8 cellular contexts compared by ENCODE assay signal in genomic region chr2:85419009-85419711, GRCh38. TPM values are rescaled to one million over a fixed set of nuclear protein-coding genes. Genes with fewer than 3 reads are reported as not detected.
DNase-seq lines count a peak whose midpoint lies in the region; ATAC-seq and TF ChIP-seq lines count a peak whose summit lies in the region.

No MANE protein-coding gene starts in this region.

- H3K27ac Mint-ChIP-seq in Caco-2 (ENCODE audit: unreplicated experiment) (peak overlapping the region; percentile 92), nephron progenitor cell (peak overlapping the region; percentile 45)

- H3K4me3 ChIP-seq in Caco-2 (ENCODE audit: low read depth, low read length) (peak overlapping the region; percentile 84), LNCaP clone FGC (ENCODE audit: low read depth, low read length) (peak overlapping the region; percentile 67), ectodermal cell (ENCODE audit: insufficient read depth, low read depth, low read length) (peak overlapping the region; percentile 51)

- POLR2A ChIA-PET in Caco-2 (lab: Charles Lee): interaction anchor here (0.6 to 4.5 kb wide), 11 partner anchors 12 to 197 kb away, joined by 3 to 73 read pairs (median 5); partner anchors contain the start of genes ELMOD3, MAT2A, RETSAT and TGOLN2

- H3K9me3 Mint-ChIP-seq in Caco-2 (ENCODE audit: unreplicated experiment) (no peaks in the 10 kb centered on the region), nephron progenitor cell (no peaks in the 10 kb centered on the region)

- H3K27me3 Mint-ChIP-seq in Caco-2 (ENCODE audit: insufficient read depth, unreplicated experiment): no peaks in the 10 kb centered on the region
- H3K27me3 Mint-ChIP-seq in nephron progenitor cell (ENCODE audit: low read depth, poor library complexity): peaks cover 10% of the 10 kb centered on the region

- no peaks in the 10 kb centered on the region for H3K36me3 ChIP-seq in Caco-2 (ENCODE audit: control insufficient read depth, insufficient read depth, low read length)
- H3K36me3 ChIP-seq in ectodermal cell (ENCODE audit: control insufficient read depth, insufficient read depth, low read length): no peaks in the 10 kb centered on the region

- H3K36me3 Mint-ChIP-seq in Caco-2 (ENCODE audit: insufficient read depth, unreplicated experiment) (peaks cover 12% of the 10 kb centered on the region), nephron progenitor cell (ENCODE audit: low read depth) (no peaks in the 10 kb centered on the region)

- H3K27ac ChIP-seq in ectodermal cell (ENCODE audit: insufficient read depth, low read depth, low read length, poor library complexity, severe bottlenecking): peak overlapping the region; percentile 58

- BruUV-seq in Caco-2 (replicated peaks; lab: Mats Ljungman, UMichigan): TSS peak; percentile 78

- peaks cover 47% of the 10 kb centered on the region for H3K4me1 ChIP-seq in Caco-2
- peaks cover 7% of the 10 kb centered on the region for H3K4me1 ChIP-seq in ectodermal cell (ENCODE audit: control insufficient read depth, insufficient read depth, low read length)

- TF ChIP-seq CTCF in Caco-2 (IDR thresholded peaks at IDR 0.05; ENCODE audit: insufficient read depth in 1 of 2, low read depth in 1 of 2, low read length in 1 of 2, severe bottlenecking in 1 of 2, unreplicated experiment in 1 of 2): no peak
- no peak for TF ChIP-seq CTCF in LNCaP clone FGC (IDR thresholded peaks at IDR 0.05; ENCODE audit: control insufficient read depth, extremely low read depth, insufficient read depth)
- TF ChIP-seq CTCF in nephron progenitor cell (IDR thresholded peaks at IDR 0.05): no peak

- H3K27me3 ChIP-seq in Caco-2 (replicated peaks; ENCODE audit: control insufficient read depth, insufficient read depth, low read length): no peaks in the 10 kb centered on the region
- peaks cover 3% of the 10 kb centered on the region for H3K27me3 ChIP-seq in ectodermal cell (ENCODE audit: control insufficient read depth, insufficient read depth, low read length, poor library complexity, severe bottlenecking)

- CTCF ChIA-PET in Caco-2 (lab: Charles Lee): interaction anchor here (0.9 to 5.3 kb wide), 3 partner anchors 52 to 133 kb away, joined by 3 to 67 read pairs (median 15); partner anchors contain the start of gene MAT2A

- no peak for DNase-seq in Caco-2
- no peak for DNase-seq in LNCaP clone FGC (ENCODE audit: low read depth)
- no peak for DNase-seq in nephron progenitor cell
- DNase-seq in foreskin melanocyte: no peak
- DNase-seq in GF-D8 (lab: John Stamatoyannopoulos, UW): no peak
- no peak for DNase-seq in D341Med (ENCODE audit: low spot score)

- WGBS in ectodermal cell, 2 experiments: 84 to 85% methylated on average over 17 of the region's 17 CpGs

- H3K4me3 Mint-ChIP-seq in Caco-2 (ENCODE audit: unreplicated experiment) (peak overlapping the region; percentile 80), nephron progenitor cell (peak overlapping the region; percentile 91)

- H3K4me1 Mint-ChIP-seq in Caco-2 (ENCODE audit: low read depth, unreplicated experiment): peaks cover 35% of the 10 kb centered on the region
- peaks cover 47% of the 10 kb centered on the region for H3K4me1 Mint-ChIP-seq in nephron progenitor cell

- H3K9me3 ChIP-seq in Caco-2: no peaks in the 10 kb centered on the region
- H3K9me3 ChIP-seq in ectodermal cell (ENCODE audit: control insufficient read depth, low read length): no peaks in the 10 kb centered on the region

- intact Hi-C loops in Caco-2 (cut with micrococcal nuclease; ENCODE audit: unreplicated experiment): loop anchor here (10.0 kb wide), 1 partner anchor 354 kb away; no protein-coding TSS in a partner anchor

- no peak for ATAC-seq in HG03045 (IDR thresholded peaks at IDR 0.05; ENCODE audit: unreplicated experiment)

RNA-seq across cellular contexts. Expression of gene SH2D6, which starts 0.6 kb away (rescaled TPM):
- 0.51 and 0.88 TPM in 2 replicates for total RNA-seq in Caco-2 (2022)
- not detected for polyA plus RNA-seq in ectodermal cell (2013, experiment 1 of 4)
- not detected for polyA plus RNA-seq in ectodermal cell (2013, experiment 2 of 4)
- not detected for polyA plus RNA-seq in ectodermal cell (2013, experiment 3 of 4)
- not detected for polyA plus RNA-seq in ectodermal cell (2013, experiment 4 of 4)

RNA-seq across cellular contexts. Expression of gene CAPG, which starts 9.0 kb away (rescaled TPM):
- 6.2 and 10.0 TPM in 2 replicates for total RNA-seq in Caco-2 (2022)
- polyA plus RNA-seq in ectodermal cell (2013, experiment 1 of 4): 22.7 TPM
- polyA plus RNA-seq in ectodermal cell (2013, experiment 2 of 4): 17.9 TPM
- 21.1 TPM for polyA plus RNA-seq in ectodermal cell (2013, experiment 3 of 4)
- polyA plus RNA-seq in ectodermal cell (2013, experiment 4 of 4): 21.4 TPM
